Comparison of ENCODE assay signal across 8 cellular contexts in the genomic region with DNA sequence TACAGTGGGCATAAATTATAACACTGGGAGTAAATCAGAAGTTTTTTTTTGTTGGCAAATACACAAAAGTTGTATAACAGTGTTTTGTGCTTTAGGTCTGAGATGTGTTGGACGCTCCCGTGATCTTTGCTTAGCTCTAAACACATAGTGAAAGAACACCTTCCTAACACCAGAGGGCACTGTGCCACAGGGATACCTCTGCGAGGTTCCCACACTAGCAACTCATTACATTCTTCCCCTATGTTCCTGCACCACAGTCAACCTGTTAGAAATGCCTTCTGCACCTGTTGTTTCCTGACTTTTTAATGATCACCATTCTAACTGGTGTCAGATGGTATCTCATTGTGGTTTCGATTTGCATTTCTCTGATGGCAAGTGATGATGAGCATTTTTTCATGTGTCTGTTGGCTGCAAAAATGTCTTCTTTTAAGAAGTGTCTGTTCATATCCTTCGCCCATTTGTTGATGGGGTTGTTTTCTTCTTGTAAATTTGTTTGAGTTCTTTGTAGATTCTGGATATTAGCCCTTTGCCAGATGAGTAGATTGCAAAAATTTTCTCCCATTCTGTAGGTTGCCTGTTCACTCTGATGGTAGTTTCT. TPM values are rescaled to one million over a fixed set of nuclear protein-coding genes. Genes with fewer than 3 reads are reported as not detected.
DNase-seq lines count a peak whose midpoint lies in the region; ATAC-seq and TF ChIP-seq lines count a peak whose summit lies in the region.
"Not testable (repeated sequence)": the region's sequence is repeated elsewhere in the genome, so short reads cannot be mapped to it uniquely, and the experiment has no call there.

No MANE protein-coding gene starts in this region.

- not testable (repeated sequence) for H3K27me3 Mint-ChIP-seq in activated naive CD8-positive, alpha-beta T cell treated with anti-CD3 and anti-CD28 coated beads, Interleukin-2, amount 50 U/mL, for 24 hours

- not testable (repeated sequence) for H3K36me3 Mint-ChIP-seq in activated naive CD8-positive, alpha-beta T cell treated with anti-CD3 and anti-CD28 coated beads, Interleukin-2, amount 50 U/mL, for 24 hours (ENCODE audit: low read depth)

- intact Hi-C loops in A673 (cut with micrococcal nuclease; ENCODE audit: unreplicated experiment) (loop anchor here (1.0 to 5.0 kb wide), 3 partner anchors 499 to 1031 kb away; no protein-coding TSS in a partner anchor), heart right ventricle (cut with DNase I) (loop anchor here in 9 of 10 donors (2.0 to 10.0 kb wide), 7 partner anchors 496 to 539 kb away; partner anchors contain the start of gene RXFP3 (in 3 of the 9))

- H3K36me3 ChIP-seq in A673 (ENCODE audit: insufficient read depth, low read length, poor library complexity, severe bottlenecking); heart right ventricle: not testable (repeated sequence)

- H3K27ac Mint-ChIP-seq in activated naive CD8-positive, alpha-beta T cell treated with anti-CD3 and anti-CD28 coated beads, Interleukin-2, amount 50 U/mL, for 24 hours, result not testable (repeated sequence)

- H3K27me3 ChIP-seq in A673 (replicated peaks; ENCODE audit: insufficient read depth, low read depth, low read length, poor library complexity); heart right ventricle: not testable (repeated sequence)

- ATAC-seq in GM18519 (IDR thresholded peaks at IDR 0.05; ENCODE audit: low FRiP score, unreplicated experiment) (peak; percentile 57), HG02973 (IDR thresholded peaks at IDR 0.05; ENCODE audit: unreplicated experiment) (peak; percentile 47), heart right ventricle (peak in 2 of 8 donors; percentile 24 to 32)
- ATAC-seq in activated naive CD8-positive, alpha-beta T cell treated with anti-CD3 and anti-CD28 coated beads, Interleukin-2, amount 50 U/mL, for 24 hours, result peak; percentile 37

- H3K4me3 Mint-ChIP-seq in activated naive CD8-positive, alpha-beta T cell treated with anti-CD3 and anti-CD28 coated beads, Interleukin-2, amount 50 U/mL, for 24 hours, result not testable (repeated sequence)

- 18 to 19% methylated on average over 5 of the region's 5 CpGs for WGBS in heart right ventricle, 2 donors

- not testable (repeated sequence) for H3K4me1 Mint-ChIP-seq in activated naive CD8-positive, alpha-beta T cell treated with anti-CD3 and anti-CD28 coated beads, Interleukin-2, amount 50 U/mL, for 24 hours

- peak; percentile 76 for TF ChIP-seq CTCF in A673 (conservative IDR thresholded peaks at IDR 0.05; ENCODE audit: low read depth, low read length)
- peak; percentile 66 to 89 (median 84) for TF ChIP-seq CTCF in heart right ventricle (IDR thresholded peaks at IDR 0.05)

- not testable (repeated sequence) for H3K4me3 ChIP-seq in A673 (ENCODE audit: low read depth, low read length, poor library complexity, severe bottlenecking); heart right ventricle

- DNase-seq in A673 (ENCODE audit: low spot score) (peak; percentile 83), NCI-H1694 treated with DMSO at 0.1 percent for 48 hours (lab: John Stamatoyannopoulos, UW) (peak; percentile 81), T follicular helper cell (ENCODE audit: low read depth) (peak; percentile 50), heart right ventricle (peak in 1 of 2 donors; percentile 69), renal cortical epithelial cell (ENCODE audit: low read depth) (peak; percentile 73)
- peak; percentile 61 for DNase-seq in activated naive CD8-positive, alpha-beta T cell treated with anti-CD3 and anti-CD28 coated beads, Interleukin-2, amount 50 U/mL, for 24 hours

- H3K9me3 Mint-ChIP-seq in activated naive CD8-positive, alpha-beta T cell treated with anti-CD3 and anti-CD28 coated beads, Interleukin-2, amount 50 U/mL, for 24 hours, result not testable (repeated sequence)

- POLR2A ChIA-PET in A673 (lab: Charles Lee; ENCODE audit: low non-redundant PET), result not testable (repeated sequence)

- not testable (repeated sequence) for H3K9me3 ChIP-seq in A673 (ENCODE audit: low read depth, low read length, poor library complexity, severe bottlenecking); heart right ventricle

- H3K4me1 ChIP-seq in A673 (ENCODE audit: insufficient read depth, low read length, poor library complexity, severe bottlenecking), result not testable (repeated sequence)
- peaks cover 0 to 18% (median 9%) of the 10 kb centered on the region in 9 donors for H3K4me1 ChIP-seq in heart right ventricle

- BruUV-seq in A673 (replicated peaks; lab: Mats Ljungman, UMichigan), result not testable (repeated sequence)

- not testable (repeated sequence) for H3K27ac ChIP-seq in A673 (ENCODE audit: low read depth, low read length, poor library complexity, severe bottlenecking); heart right ventricle

- CTCF ChIA-PET in A673 (lab: Charles Lee), result interaction anchor here (0.6 to 1.5 kb wide), 6 partner anchors 9 to 1286 kb away, joined by 3 to 17 read pairs (median 4); partner anchors contain the start of gene RXFP3

RNA-seq across cellular contexts. Expression of gene TARS1, which starts 4.8 kb away (rescaled TPM):
- 324 and 333 TPM in 2 replicates for total RNA-seq in A673 (2021)
- total RNA-seq in heart right ventricle, result 10 to 100 TPM; 61.9 to 97.8 (median 74.5) TPM
- polyA plus RNA-seq in heart right ventricle, result 10 to 100 TPM; 59.3 to 60.6 TPM
- 257 and 530 TPM in 2 replicates for total RNA-seq in renal cortical epithelial cell
